ENCODE assay signal across 27 cellular contexts in genomic region chr12:77104792-77105191, GRCh38. TPM values are rescaled to one million over a fixed set of nuclear protein-coding genes. Genes with fewer than 3 reads are reported as not detected.
A peak's percentile ranks its signal among the peaks of the same experiment; 100 is the strongest.
DNase-seq lines count a peak whose midpoint lies in the region; ATAC-seq, FAIRE-seq and TF ChIP-seq lines count a peak whose summit lies in the region.
"Had no signal": no experiment of that assay in that cellular context is flagged by ENCODE, and none has a peak within 500 bp of the region (broad histone marks: within the 10 kb centered on the region; RNA-seq: fewer than 3 reads in every experiment).

No MANE protein-coding gene starts in this region.

- peak overlapping the region; percentile 43 for H3K27ac ChIP-seq in endothelial cell of umbilical vein (ENCODE audit: insufficient read depth, low read depth, low read length)
- H3K27ac ChIP-seq in mesodermal cell (ENCODE audit: low read depth, low read length, severe bottlenecking) = peak overlapping the region; percentile 82
- no peak overlapping the region for H3K27ac ChIP-seq in gastroesophageal sphincter
- H3K27ac ChIP-seq: heart left ventricle, uterus had no signal

- H3K4me3 ChIP-seq in endothelial cell of umbilical vein (replicated peaks in 1 of 3; ENCODE audit: insufficient read depth in 1 of 3, low read depth in 1 of 3, low read length in 3 of 3) (no peak overlapping the region), mesodermal cell (ENCODE audit: extremely low read depth, insufficient read depth, low read length, poor library complexity, severe bottlenecking) (no peak overlapping the region), gastroesophageal sphincter (no peak overlapping the region)
- H3K4me3 ChIP-seq: heart left ventricle, lung, uterus had no signal

- H3K9me3 ChIP-seq in endothelial cell of umbilical vein (replicated peaks; ENCODE audit: control insufficient read depth, insufficient read depth, low read length) (no peaks in the 10 kb centered on the region), mesodermal cell (ENCODE audit: control insufficient read depth, low read length) (no peaks in the 10 kb centered on the region), gastroesophageal sphincter (no peaks in the 10 kb centered on the region)
- H3K9me3 ChIP-seq: heart left ventricle, uterus had no signal

- no peak for ATAC-seq in gastroesophageal sphincter
- ATAC-seq: activated T-cell treated with anti-CD3 and anti-CD28 coated beads, Interleukin-2, amount 50 U/mL, for 72 hours; heart left ventricle; naive thymus-derived CD4-positive, alpha-beta T cell; T-helper 17 cell; WTC11 had no signal

- POLR2A ChIA-PET in endothelial cell of umbilical vein (lab: Charles Lee) = no interaction called here

- H2AFZ ChIP-seq in endothelial cell of umbilical vein (ENCODE audit: low read depth, low read length) = peak overlapping the region; percentile 75

- H3K79me2 ChIP-seq in endothelial cell of umbilical vein (ENCODE audit: control insufficient read depth, insufficient read depth, low read length) = no peaks in the 10 kb centered on the region

- H3K4me1 ChIP-seq in endothelial cell of umbilical vein (ENCODE audit: control insufficient read depth, extremely low read depth, insufficient read depth, low read length) (peaks cover 34% of the 10 kb centered on the region), mesodermal cell (ENCODE audit: control insufficient read depth, insufficient read depth, low read length, poor library complexity, severe bottlenecking) (peaks cover 14% of the 10 kb centered on the region), gastroesophageal sphincter (no peaks in the 10 kb centered on the region)
- H3K4me1 ChIP-seq: heart left ventricle, uterus had no signal

- in situ Hi-C loops in GM13977 (cut with MboI; ENCODE audit: low pct_unique_long_range_greater_than_20kb, low sequenced_read_pairs, unreplicated experiment) = no loop called here

- H3K27ac Mint-ChIP-seq in Calu3 (ENCODE audit: unreplicated experiment) = peak overlapping the region; percentile 99
- H3K27ac Mint-ChIP-seq: activated CD4-positive, alpha-beta memory T cell treated with anti-CD3 and anti-CD28 coated beads, Interleukin-2, amount 10 ng/mL, durations not matched to agents 7 days and 5 days; activated naive CD8-positive, alpha-beta T cell treated with anti-CD3 and anti-CD28 coated beads for 36 hours; activated T-cell treated with anti-CD3 and anti-CD28 coated beads, Interleukin-2, amount 50 U/mL, for 72 hours; brain; immature natural killer cell; naive thymus-derived CD4-positive, alpha-beta T cell; T-helper 17 cell; WTC11 had no signal

- H3K9me3 Mint-ChIP-seq in Calu3 (ENCODE audit: low read depth, unreplicated experiment) = no peaks in the 10 kb centered on the region
- H3K9me3 Mint-ChIP-seq: activated CD4-positive, alpha-beta memory T cell treated with anti-CD3 and anti-CD28 coated beads, Interleukin-2, amount 10 ng/mL, durations not matched to agents 7 days and 5 days; activated naive CD8-positive, alpha-beta T cell treated with anti-CD3 and anti-CD28 coated beads for 36 hours; activated T-cell treated with anti-CD3 and anti-CD28 coated beads, Interleukin-2, amount 50 U/mL, for 72 hours; brain; naive thymus-derived CD4-positive, alpha-beta T cell; WTC11 had no signal

- CTCF ChIA-PET in Calu3 (lab: Charles Lee) = interaction anchor here (0.7 kb wide), 1 partner anchor 1260 kb away, joined by 3 read pairs; no protein-coding TSS in a partner anchor
- CTCF ChIA-PET in endothelial cell of umbilical vein (lab: Charles Lee) = interaction anchor here (1.0 to 3.3 kb wide), 2 partner anchors 15 to 48 kb away, joined by 4 to 9 read pairs; no protein-coding TSS in a partner anchor

- H3K4me3 Mint-ChIP-seq in Calu3 (ENCODE audit: low read depth, unreplicated experiment) = peak overlapping the region; percentile 40
- H3K4me3 Mint-ChIP-seq: activated CD4-positive, alpha-beta memory T cell treated with anti-CD3 and anti-CD28 coated beads, Interleukin-2, amount 10 ng/mL, durations not matched to agents 7 days and 5 days; activated naive CD8-positive, alpha-beta T cell treated with anti-CD3 and anti-CD28 coated beads for 36 hours; activated T-cell treated with anti-CD3 and anti-CD28 coated beads, Interleukin-2, amount 50 U/mL, for 72 hours; brain; immature natural killer cell; naive thymus-derived CD4-positive, alpha-beta T cell; T-helper 17 cell; WTC11 had no signal

- no peak for TF ChIP-seq CTCF in Calu3 (IDR thresholded peaks at IDR 0.05; ENCODE audit: unreplicated experiment)
- TF ChIP-seq CTCF in endothelial cell of umbilical vein (IDR thresholded peaks at IDR 0.05; ENCODE audit: extremely low read depth in 1 of 2, insufficient read depth in 1 of 2, low read depth in 1 of 2, low read length in 2 of 2) = no peak
- TF ChIP-seq CTCF in gastroesophageal sphincter (IDR thresholded peaks at IDR 0.05) = no peak
- TF ChIP-seq CTCF in GM13977 (IDR thresholded peaks at IDR 0.05; ENCODE audit: extremely low read depth, insufficient read depth, missing control alignments) = no peak

- DNase-seq in Calu3 = peak; percentile 24
- DNase-seq in HT1080 (ENCODE audit: low read depth) = peak; percentile 82
- DNase-seq in endothelial cell of umbilical vein (ENCODE audit: low read depth, low spot score) = peak; percentile 46
- DNase-seq in pons (ENCODE audit: low spot score) = no peak
- no peak for DNase-seq in GM13977 (ENCODE audit: low spot score)
- no peak for DNase-seq in DMS79 treated with DMSO at 0.1 percent for 48 hours (lab: John Stamatoyannopoulos, UW)
- DNase-seq: activated CD4-positive, alpha-beta memory T cell treated with anti-CD3 and anti-CD28 coated beads, Interleukin-2, amount 10 ng/mL, durations not matched to agents 7 days and 5 days; activated naive CD8-positive, alpha-beta T cell treated with anti-CD3 and anti-CD28 coated beads for 36 hours; activated T-cell treated with anti-CD3 and anti-CD28 coated beads, Interleukin-2, amount 50 U/mL, for 72 hours; cortex of kidney; heart left ventricle; immature natural killer cell; MM.1S; naive thymus-derived CD4-positive, alpha-beta T cell; NCI-H187; NCI-H446 treated with DMSO at 0.1 percent for 48 hours; posterior cingulate gyrus; SHP77; stimulated activated CD4-positive, alpha-beta T cell treated with anti-CD3 and anti-CD28 coated beads, Interleukin-2, amount 100 ng/mL, for 48 hours; T-helper 17 cell; uterus had no signal

- no peak for FAIRE-seq in endothelial cell of umbilical vein (lab: Jason Lieb, UNC)
- FAIRE-seq: D721Med had no signal

- BruUV-seq in Calu3 (replicated peaks; lab: Mats Ljungman, UMichigan) (no TSS peak), endothelial cell of umbilical vein (replicated peaks; lab: Mats Ljungman, UMichigan) (no TSS peak)

- H3K36me3 Mint-ChIP-seq in Calu3 (ENCODE audit: insufficient read depth, unreplicated experiment) = peaks cover 6% of the 10 kb centered on the region
- H3K36me3 Mint-ChIP-seq: activated naive CD8-positive, alpha-beta T cell treated with anti-CD3 and anti-CD28 coated beads for 36 hours; brain; immature natural killer cell; naive thymus-derived CD4-positive, alpha-beta T cell; WTC11 had no signal

- TF ChIP-seq POLR2A in endothelial cell of umbilical vein (IDR thresholded peaks at IDR 0.05; ENCODE audit: low read depth, low read length) = no peak
- TF ChIP-seq POLR2A in gastroesophageal sphincter (IDR thresholded peaks at IDR 0.05) = no peak

- WGBS in mesodermal cell (ENCODE audit: insufficient coverage in 2 of 2), 2 experiments = 75 to 85% methylated on average over 2 to 3 of the region's 3 CpGs
- WGBS in gastroesophageal sphincter (ENCODE audit: low coverage in 1 of 2), 2 donors = 69 to 74% methylated on average over 3 of the region's 3 CpGs

- dilution Hi-C loops in endothelial cell of umbilical vein (cut with MboI; ENCODE audit: extremely low pct_ligation_motif_present, low sequenced_read_pairs) = no loop called here

- H4K20me1 ChIP-seq in endothelial cell of umbilical vein (replicated peaks; ENCODE audit: control insufficient read depth, extremely low read depth, insufficient read depth, low read length) = no peaks in the 10 kb centered on the region

- no peak overlapping the region for H3K9ac ChIP-seq in endothelial cell of umbilical vein (replicated peaks; ENCODE audit: extremely low read depth, insufficient read depth, low read length)

- H3K27me3 Mint-ChIP-seq in Calu3 (ENCODE audit: unreplicated experiment) = no peaks in the 10 kb centered on the region
- H3K27me3 Mint-ChIP-seq: activated CD4-positive, alpha-beta memory T cell treated with anti-CD3 and anti-CD28 coated beads, Interleukin-2, amount 10 ng/mL, durations not matched to agents 7 days and 5 days; brain had no signal

- peaks cover 51% of the 10 kb centered on the region for H3K4me1 Mint-ChIP-seq in Calu3 (ENCODE audit: low read depth, unreplicated experiment)
- H3K4me1 Mint-ChIP-seq: activated CD4-positive, alpha-beta memory T cell treated with anti-CD3 and anti-CD28 coated beads, Interleukin-2, amount 10 ng/mL, durations not matched to agents 7 days and 5 days; activated naive CD8-positive, alpha-beta T cell treated with anti-CD3 and anti-CD28 coated beads for 36 hours; brain; immature natural killer cell; T-helper 17 cell had no signal

- H3K27me3 ChIP-seq in endothelial cell of umbilical vein (ENCODE audit: control insufficient read depth in 2 of 2, insufficient read depth in 2 of 2, low read length in 2 of 2) (no peaks in the 10 kb centered on the region), gastroesophageal sphincter (no peaks in the 10 kb centered on the region)
- H3K27me3 ChIP-seq: uterus had no signal

- H3K36me3 ChIP-seq in endothelial cell of umbilical vein (ENCODE audit: control insufficient read depth in 2 of 2, extremely low read depth in 1 of 2, insufficient read depth in 2 of 2, low read length in 2 of 2) = no peaks in the 10 kb centered on the region
- H3K36me3 ChIP-seq in mesodermal cell (ENCODE audit: control insufficient read depth, insufficient read depth, low read length) = no peaks in the 10 kb centered on the region
- H3K36me3 ChIP-seq in gastroesophageal sphincter = no peaks in the 10 kb centered on the region
- H3K36me3 ChIP-seq: heart left ventricle, uterus had no signal

- H3K9me1 ChIP-seq in endothelial cell of umbilical vein (replicated peaks; ENCODE audit: control insufficient read depth, extremely low read depth, insufficient read depth, low read length) = no peaks in the 10 kb centered on the region

- TF ChIP-seq EP300 in gastroesophageal sphincter (IDR thresholded peaks at IDR 0.05) = no peak

- H3K4me2 ChIP-seq in endothelial cell of umbilical vein (ENCODE audit: insufficient read depth, low read length) = peak overlapping the region; percentile 57

- intact Hi-C loops in Calu3 (cut with micrococcal nuclease; ENCODE audit: unreplicated experiment) = loop anchor here (2.0 kb wide), 1 partner anchor 16 kb away; no protein-coding TSS in a partner anchor
- intact Hi-C loops in endothelial cell of umbilical vein (cut with micrococcal nuclease) = no loop called here

RNA-seq across cellular contexts. Expression of gene E2F7, which starts 39.4 kb away (rescaled TPM):
- 31.2 and 40.2 TPM in 2 replicates for total RNA-seq in Calu3 (2022)
- total RNA-seq in HT1080 (2014; rRNA removed; shearing (Covaris generic)) = 37.3 and 38.9 TPM in 2 replicates
- 50.4 and 68.7 TPM in 2 replicates for polyA plus RNA-seq in HT1080 (2015; cell fraction: cytosol; rRNA removed)
- polyA plus RNA-seq in HT1080 (2015; cell fraction: nucleus; rRNA removed) = 91.3 and 96.3 TPM in 2 replicates
- 19.8 and 24.4 TPM in 2 replicates for total RNA-seq in endothelial cell of umbilical vein
- polyA plus RNA-seq in endothelial cell of umbilical vein = 3.6 and 4.7 TPM in 2 replicates
- polyA plus RNA-seq in endothelial cell of umbilical vein (2011; cell fraction: cytosol; rRNA removed) = 5.2 and 6.3 TPM in 2 replicates
- polyA plus RNA-seq in endothelial cell of umbilical vein (2011; cell fraction: nucleus; rRNA removed) = 18.7 and 23.5 TPM in 2 replicates
- polyA plus RNA-seq in endothelial cell of umbilical vein (2012) = 4.5 and 9.6 TPM in 2 replicates
- 7.0 and 7.9 TPM in 2 replicates for polyA minus RNA-seq in endothelial cell of umbilical vein
- polyA minus RNA-seq in endothelial cell of umbilical vein (2011; cell fraction: cytosol; rRNA and poly(A)+ RNA removed) = 23.0 TPM
- 20.1 and 29.1 TPM in 2 replicates for polyA minus RNA-seq in endothelial cell of umbilical vein (2011; cell fraction: nucleus; rRNA and poly(A)+ RNA removed)
- polyA plus RNA-seq in mesodermal cell (2013, experiment 1 of 2) = 12.5 TPM
- 8.0 TPM for polyA plus RNA-seq in mesodermal cell (2013, experiment 2 of 2)
- total RNA-seq in gastroesophageal sphincter = under 1 TPM in 1 of 4 donors, not detected in 3; 0.47 TPM
- polyA plus RNA-seq: naive thymus-derived CD4-positive, alpha-beta T cell had no signal

Comparison
In these comparisons a context has a peak if more than half of its experiments do, and no peak if none do; other contexts are left out.
1. DNase-seq: peak in Calu3 (single experiment), HT1080 (single experiment) and endothelial cell of umbilical vein (single experiment); none in pons (single experiment), GM13977 (single experiment) and DMS79 treated with DMSO at 0.1 percent for 48 hours (single experiment).
2. H3K27ac ChIP-seq: peak in endothelial cell of umbilical vein (single experiment) and mesodermal cell (single experiment); none in gastroesophageal sphincter (0 of 4).
3. RNA of gene E2F7, which starts 39.4 kb away (total RNA-seq): 31.2 to 40.2 TPM in Calu3, 37.3 to 38.9 TPM in HT1080 and 19.8 to 24.4 TPM in endothelial cell of umbilical vein; 0.47 TPM in gastroesophageal sphincter; every median in the first group is over 10 times any median in the second.